In the genomic region with DNA sequence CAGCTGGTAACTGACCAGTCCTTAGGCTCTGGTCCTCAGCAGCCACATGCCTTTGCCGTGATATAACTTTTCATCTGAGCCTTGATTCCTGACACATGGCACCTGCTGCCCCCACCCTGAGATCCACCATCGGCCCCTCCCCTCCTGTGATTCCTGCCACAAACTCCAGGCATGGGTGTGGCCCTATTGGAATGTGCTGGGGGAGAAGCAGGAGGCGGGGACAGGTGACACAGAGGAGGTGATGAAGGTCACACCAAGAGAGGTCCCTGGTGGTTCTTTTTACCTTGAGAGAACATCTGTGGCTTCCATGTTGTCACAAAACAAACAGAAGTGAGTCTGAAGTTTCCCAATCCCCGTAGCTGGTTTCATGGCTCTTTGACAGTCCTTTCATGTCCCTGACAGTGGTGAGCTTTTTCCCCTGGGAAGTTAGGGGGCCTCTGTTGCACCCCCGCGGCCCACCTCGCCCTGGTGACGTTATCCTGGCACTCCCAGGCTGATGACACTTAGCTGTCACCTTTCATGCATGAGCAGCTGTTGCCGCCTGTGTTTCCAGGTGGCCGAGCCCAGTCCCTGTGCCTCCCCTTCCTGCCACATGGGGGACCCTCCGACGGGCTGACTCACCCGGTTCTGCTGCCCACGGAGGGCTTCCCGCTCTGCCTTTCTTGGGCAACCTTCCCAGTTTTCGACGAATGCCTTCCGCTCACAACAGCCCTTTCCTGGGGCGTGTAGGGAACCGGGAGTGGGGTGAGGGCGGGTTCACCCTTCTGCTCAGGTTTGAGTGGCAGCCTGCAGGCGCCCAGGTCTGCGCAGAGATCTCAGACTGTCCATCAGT, we compare ENCODE assay signal across 9 cellular contexts.
DNase-seq lines count a peak whose midpoint lies in the region; ATAC-seq, FAIRE-seq and TF ChIP-seq lines count a peak whose summit lies in the region.
"Had no signal": no experiment of that assay in that cellular context is flagged by ENCODE, and none has a peak within 500 bp of the region (broad histone marks: within the 10 kb centered on the region; RNA-seq: fewer than 3 reads in every experiment).

No MANE protein-coding gene starts in this region.

- intact Hi-C loops in prostate gland (cut with DNase I) = no loop called here
- intact Hi-C loops in CD4-positive, alpha-beta memory T cell (cut with micrococcal nuclease) = no loop called here

- H3K4me2 ChIP-seq in H1 (ENCODE audit: insufficient read depth in 1 of 2, low read depth in 2 of 2, low read length in 2 of 2) (peak overlapping the region; percentile 24 to 53), osteoblast (ENCODE audit: insufficient read depth, low read length) (peak overlapping the region; percentile 33)

- WGBS in H1 (ENCODE audit: extremely low coverage in 1 of 2, insufficient coverage in 1 of 2, insufficient read length in 1 of 2, insufficient replicate concordance in 2 of 2, low coverage in 1 of 2, low lambda C conversion rate in 2 of 2, missing lambda C conversion rate in 1 of 2), 2 experiments = 35% methylated on average over 21 of the region's 23 CpGs; no CpG with 5 or more reads in 1 of the 2 experiments
- 19% methylated on average over 23 of the region's 23 CpGs for WGBS in prostate gland

- no peaks in the 10 kb centered on the region for H3K4me1 Mint-ChIP-seq in CD4-positive, alpha-beta memory T cell

- TF ChIP-seq POLR2A in H1 (IDR thresholded peaks at IDR 0.05; ENCODE audit: control extremely low read depth in 1 of 2, low read depth in 2 of 2, low read length in 2 of 2) = no peak
- no peak for TF ChIP-seq POLR2A in prostate gland (IDR thresholded peaks at IDR 0.05)

- no peak overlapping the region for H3K4me3 Mint-ChIP-seq in CD4-positive, alpha-beta memory T cell

- 0 out of 2 replicates have a peak overlapping the region, but pooled peaks have one; percentile 49 for H2BK5ac ChIP-seq in H1 (ENCODE audit: low read depth, low read length)

- peak; percentile 78 for FAIRE-seq in H1 (lab: Jason Lieb, UNC)

- H3K79me1 ChIP-seq in H1 (ENCODE audit: low read depth, low read length) = no peaks in the 10 kb centered on the region

- ATAC-seq in GM19397 (IDR thresholded peaks at IDR 0.05; ENCODE audit: unreplicated experiment) = no peak

- no peak overlapping the region for H4K91ac ChIP-seq in H1 (replicated peaks; ENCODE audit: insufficient read length, low read length)

- H3K27me3 Mint-ChIP-seq in CD4-positive, alpha-beta memory T cell = peaks cover 13 to 16% of the 10 kb centered on the region in 2 donors

- H3K79me2 ChIP-seq in H1 (ENCODE audit: control insufficient read depth in 1 of 2, insufficient read depth in 2 of 2, low read length in 2 of 2) (no peaks in the 10 kb centered on the region), osteoblast (ENCODE audit: insufficient read depth, low read length) (no peaks in the 10 kb centered on the region)

- peaks cover 5 to 37% (median 31%) of the 10 kb centered on the region in 8 donors for H3K9me3 Mint-ChIP-seq in CD4-positive, alpha-beta memory T cell

- H3K27me3 ChIP-seq in H1 (replicated peaks in 1 of 4; ENCODE audit: control insufficient read depth in 3 of 4, extremely low read depth in 1 of 4, insufficient read depth in 3 of 4, low read length in 3 of 4) (peaks cover 0 to 22% (median 19%) of the 10 kb centered on the region in 4 experiments; a peak in 6 of 7 replicates), osteoblast (ENCODE audit: insufficient read depth, low read length) (no peaks in the 10 kb centered on the region), prostate gland (replicated peaks; ENCODE audit: insufficient read depth) (no peaks in the 10 kb centered on the region)
- no peaks in the 10 kb centered on the region for H3K27me3 ChIP-seq in CD4-positive, alpha-beta memory T cell (ENCODE audit: insufficient read depth, low read length)

- POLR2A ChIA-PET in H1 (lab: Charles Lee; ENCODE audit: partially characterized antibody) = no interaction called here
- POLR2A ChIA-PET in CD4-positive, alpha-beta memory T cell (lab: Charles Lee; ENCODE audit: partially characterized antibody) = no interaction called here

- no peak overlapping the region for H2AK5ac ChIP-seq in H1 (ENCODE audit: low read depth, low read length)

- no peaks in the 10 kb centered on the region for H3K36me3 Mint-ChIP-seq in CD4-positive, alpha-beta memory T cell

- H3K4me3 ChIP-seq in GM12875 (ENCODE audit: low read depth, low read length) = no peak overlapping the region
- no peak overlapping the region for H3K4me3 ChIP-seq in H1 (ENCODE audit: extremely low read depth in 1 of 4, insufficient read depth in 2 of 4, low read depth in 3 of 4, low read length in 4 of 4)
- H3K4me3 ChIP-seq in osteoblast (ENCODE audit: insufficient read depth, low read length) = no peak overlapping the region
- no peak overlapping the region for H3K4me3 ChIP-seq in prostate gland
- H3K4me3 ChIP-seq in CD4-positive, alpha-beta memory T cell (ENCODE audit: low read length in 2 of 2) = no peak overlapping the region

- no peak overlapping the region for H3K23ac ChIP-seq in H1 (ENCODE audit: insufficient read length)

- no peak for TF ChIP-seq EP300 in H1 (IDR thresholded peaks at IDR 0.05; ENCODE audit: borderline replicate concordance in 1 of 2, low read depth in 2 of 2, low read length in 2 of 2)

- H2AFZ ChIP-seq in H1 (ENCODE audit: low read length) = no peak overlapping the region
- no peak overlapping the region for H2AFZ ChIP-seq in osteoblast (ENCODE audit: low read length)

- H3K4ac ChIP-seq in H1 (replicated peaks; ENCODE audit: insufficient read length, low read depth, low read length) = no peak overlapping the region

- no peak overlapping the region for H3K9ac ChIP-seq in H1 (replicated peaks in 1 of 4; ENCODE audit: extremely low read depth in 1 of 4, low read depth in 3 of 4, low read length in 3 of 4)

- no peak overlapping the region for H3K14ac ChIP-seq in H1 (ENCODE audit: insufficient read length)

- H2BK120ac ChIP-seq in H1 (replicated peaks; ENCODE audit: low read depth, low read length) = no peak overlapping the region

- no peak overlapping the region for H2BK12ac ChIP-seq in H1 (ENCODE audit: low read depth, low read length)

- peak; percentile 55 to 70 for TF ChIP-seq RAD21 in H1 (IDR thresholded peaks at IDR 0.05 in 1 of 2, conservative IDR thresholded peaks at IDR 0.05 in 1 of 2; ENCODE audit: low read depth in 2 of 2, low read length in 2 of 2)

- H3K27ac ChIP-seq in H1 (ENCODE audit: low read depth, low read length) = no peak overlapping the region
- H3K27ac ChIP-seq in osteoblast (ENCODE audit: low read depth, low read length) = no peak overlapping the region
- no peak overlapping the region for H3K27ac ChIP-seq in prostate gland
- H3K27ac ChIP-seq in CD4-positive, alpha-beta memory T cell (ENCODE audit: low read depth, low read length) = no peak overlapping the region
- H3K27ac ChIP-seq: HL-60 had no signal

- peaks cover 8 to 12% of the 10 kb centered on the region in 2 experiments; a peak in 2 of 4 replicates for H3K9me3 ChIP-seq in H1 (ENCODE audit: insufficient read depth in 2 of 2, low read depth in 1 of 2, low read length in 1 of 2)
- H3K9me3 ChIP-seq in osteoblast (ENCODE audit: low read depth, low read length) = peaks cover 6% of the 10 kb centered on the region
- no peaks in the 10 kb centered on the region for H3K9me3 ChIP-seq in prostate gland
- H3K9me3 ChIP-seq in CD4-positive, alpha-beta memory T cell (ENCODE audit: control insufficient read depth in 1 of 2, low read length in 2 of 2) = no peaks in the 10 kb centered on the region

- H3K18ac ChIP-seq in H1 (ENCODE audit: extremely low read depth, low read length) = peak overlapping the region; percentile 56

- H3K36me3 ChIP-seq in H1 (ENCODE audit: control insufficient read depth in 2 of 4, insufficient read depth in 4 of 4, low read length in 3 of 4) (no peaks in the 10 kb centered on the region), osteoblast (ENCODE audit: insufficient read depth, low read length) (no peaks in the 10 kb centered on the region), prostate gland (no peaks in the 10 kb centered on the region)
- H3K36me3 ChIP-seq in CD4-positive, alpha-beta memory T cell (ENCODE audit: insufficient read depth, low read length) = no peaks in the 10 kb centered on the region

- no peak overlapping the region; the same call in 1 of the 2 replicates for H2BK15ac ChIP-seq in H1 (ENCODE audit: low read length)

- no peak overlapping the region for H4K5ac ChIP-seq in H1 (ENCODE audit: insufficient read length, low read depth, low read length)

- H4K8ac ChIP-seq in H1 (ENCODE audit: extremely low read depth, insufficient read depth, low read length) = no peak overlapping the region

- CTCF ChIA-PET in H1 (lab: Charles Lee; ENCODE audit: partially characterized antibody) = interaction anchor here (0.7 to 5.7 kb wide), 50 partner anchors 8 to 794 kb away, joined by 3 to 58 read pairs (median 4); no protein-coding TSS in a partner anchor
- CTCF ChIA-PET in CD4-positive, alpha-beta memory T cell (lab: Charles Lee; ENCODE audit: partially characterized antibody) = interaction anchor here (2.2 kb wide), 1 partner anchor 12 kb away, joined by 7 read pairs; no protein-coding TSS in a partner anchor

- H3K4me1 ChIP-seq in H1 (replicated peaks in 1 of 4; ENCODE audit: control insufficient read depth in 3 of 4, insufficient read depth in 4 of 4, low read length in 3 of 4) (peaks cover 0 to 6% (median 0%) of the 10 kb centered on the region in 4 experiments; a peak in 2 of 7 replicates), osteoblast (ENCODE audit: insufficient read depth, low read length) (peaks cover 3% of the 10 kb centered on the region), prostate gland (replicated peaks) (no peaks in the 10 kb centered on the region)
- no peaks in the 10 kb centered on the region for H3K4me1 ChIP-seq in CD4-positive, alpha-beta memory T cell (ENCODE audit: insufficient read depth, low read length)

- H3K27ac Mint-ChIP-seq in CD4-positive, alpha-beta memory T cell = no peak overlapping the region

- no peak overlapping the region for H2BK20ac ChIP-seq in H1 (ENCODE audit: low read length)

- no peak overlapping the region for H3K56ac ChIP-seq in H1 (replicated peaks; ENCODE audit: insufficient read length, low read depth, low read length)

- H4K20me1 ChIP-seq in H1 (replicated peaks in 1 of 2; ENCODE audit: control insufficient read depth in 1 of 2, insufficient read depth in 2 of 2, low read length in 2 of 2) (no peaks in the 10 kb centered on the region), osteoblast (ENCODE audit: insufficient read depth, low read length) (no peaks in the 10 kb centered on the region)

- no peaks in the 10 kb centered on the region; the same call in 1 of the 2 replicates for H3K23me2 ChIP-seq in H1 (ENCODE audit: low read depth, low read length)

- peak; percentile 21; the same call in 1 of the 2 replicates for TF ChIP-seq CTCF in GM12875 (IDR thresholded peaks at IDR 0.05; ENCODE audit: borderline replicate concordance, insufficient read depth, low read depth, low read length)
- TF ChIP-seq CTCF in H1 (IDR thresholded peaks at IDR 0.05; ENCODE audit: control extremely low read depth in 1 of 3, insufficient read depth in 1 of 3, low read depth in 1 of 3, low read length in 3 of 3) = peak; percentile 70 to 89 (median 86); a peak in 3 of 4 replicates
- peak; percentile 31 for TF ChIP-seq CTCF in osteoblast (IDR thresholded peaks at IDR 0.05; ENCODE audit: extremely low read depth, low read depth, low read length)
- TF ChIP-seq CTCF in prostate gland (IDR thresholded peaks at IDR 0.05) = peak in 1 of 4 experiments; percentile 22

- DNase-seq in NCI-H345 treated with DMSO at 0.1 percent for 48 hours (lab: John Stamatoyannopoulos, UW; ENCODE audit: unreplicated experiment) = peak; percentile 26
- peak in 1 of 2 experiments; percentile 78 for DNase-seq in H1 (ENCODE audit: low read depth in 1 of 2, low spot score in 2 of 2)
- DNase-seq in osteoblast (ENCODE audit: insufficient read length, low spot score, missing footprints) = no peak
- no peak for DNase-seq in superior temporal gyrus (ENCODE audit: extremely low spot score)
- no peak for DNase-seq in prostate gland (ENCODE audit: low spot score)
- no peak for DNase-seq in CD4-positive, alpha-beta memory T cell
